2 cellular contexts compared by ENCODE assay signal in genomic region chr7:98521089-98521692, GRCh38.
TF ChIP-seq lines count a peak whose summit lies in the region.

No MANE protein-coding gene starts in this region.

TF ChIP-seq in HepG2, 621 proteins besides CTCF, POLR2A, EP300 and RAD21:
- TF ChIP-seq, protein P1, sequence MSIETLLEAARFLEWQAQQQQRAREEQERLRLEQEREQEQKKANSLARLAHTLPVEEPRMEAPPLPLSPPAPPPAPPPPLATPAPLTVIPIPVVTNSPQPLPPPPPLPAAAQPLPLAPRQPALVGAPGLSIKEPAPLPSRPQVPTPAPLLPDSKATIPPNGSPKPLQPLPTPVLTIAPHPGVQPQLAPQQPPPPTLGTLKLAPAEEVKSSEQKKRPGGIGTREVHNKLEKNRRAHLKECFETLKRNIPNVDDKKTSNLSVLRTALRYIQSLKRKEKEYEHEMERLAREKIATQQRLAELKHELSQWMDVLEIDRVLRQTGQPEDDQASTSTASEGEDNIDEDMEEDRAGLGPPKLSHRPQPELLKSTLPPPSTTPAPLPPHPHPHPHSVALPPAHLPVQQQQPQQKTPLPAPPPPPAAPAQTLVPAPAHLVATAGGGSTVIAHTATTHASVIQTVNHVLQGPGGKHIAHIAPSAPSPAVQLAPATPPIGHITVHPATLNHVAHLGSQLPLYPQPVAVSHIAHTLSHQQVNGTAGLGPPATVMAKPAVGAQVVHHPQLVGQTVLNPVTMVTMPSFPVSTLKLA (IDR thresholded peaks at IDR 0.05) = 0 out of 2 replicates have a peak, but pooled peaks have one; percentile 19
- TF ChIP-seq, protein P2, sequence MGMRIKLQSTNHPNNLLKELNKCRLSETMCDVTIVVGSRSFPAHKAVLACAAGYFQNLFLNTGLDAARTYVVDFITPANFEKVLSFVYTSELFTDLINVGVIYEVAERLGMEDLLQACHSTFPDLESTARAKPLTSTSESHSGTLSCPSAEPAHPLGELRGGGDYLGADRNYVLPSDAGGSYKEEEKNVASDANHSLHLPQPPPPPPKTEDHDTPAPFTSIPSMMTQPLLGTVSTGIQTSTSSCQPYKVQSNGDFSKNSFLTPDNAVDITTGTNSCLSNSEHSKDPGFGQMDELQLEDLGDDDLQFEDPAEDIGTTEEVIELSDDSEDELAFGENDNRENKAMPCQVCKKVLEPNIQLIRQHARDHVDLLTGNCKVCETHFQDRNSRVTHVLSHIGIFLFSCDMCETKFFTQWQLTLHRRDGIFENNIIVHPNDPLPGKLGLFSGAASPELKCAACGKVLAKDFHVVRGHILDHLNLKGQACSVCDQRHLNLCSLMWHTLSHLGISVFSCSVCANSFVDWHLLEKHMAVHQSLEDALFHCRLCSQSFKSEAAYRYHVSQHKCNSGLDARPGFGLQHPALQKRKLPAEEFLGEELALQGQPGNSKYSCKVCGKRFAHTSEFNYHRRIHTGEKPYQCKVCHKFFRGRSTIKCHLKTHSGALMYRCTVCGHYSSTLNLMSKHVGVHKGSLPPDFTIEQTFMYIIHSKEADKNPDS (CRISPR knock-in tag; IDR thresholded peaks at IDR 0.05) = no peak

TF ChIP-seq in GM23338, 12 proteins besides CTCF, POLR2A, EP300 and RAD21 (continued from another document):
- no peak for TF ChIP-seq NANOG (IDR thresholded peaks at IDR 0.05; ENCODE audit: borderline replicate concordance)
- TF ChIP-seq, protein P3, sequence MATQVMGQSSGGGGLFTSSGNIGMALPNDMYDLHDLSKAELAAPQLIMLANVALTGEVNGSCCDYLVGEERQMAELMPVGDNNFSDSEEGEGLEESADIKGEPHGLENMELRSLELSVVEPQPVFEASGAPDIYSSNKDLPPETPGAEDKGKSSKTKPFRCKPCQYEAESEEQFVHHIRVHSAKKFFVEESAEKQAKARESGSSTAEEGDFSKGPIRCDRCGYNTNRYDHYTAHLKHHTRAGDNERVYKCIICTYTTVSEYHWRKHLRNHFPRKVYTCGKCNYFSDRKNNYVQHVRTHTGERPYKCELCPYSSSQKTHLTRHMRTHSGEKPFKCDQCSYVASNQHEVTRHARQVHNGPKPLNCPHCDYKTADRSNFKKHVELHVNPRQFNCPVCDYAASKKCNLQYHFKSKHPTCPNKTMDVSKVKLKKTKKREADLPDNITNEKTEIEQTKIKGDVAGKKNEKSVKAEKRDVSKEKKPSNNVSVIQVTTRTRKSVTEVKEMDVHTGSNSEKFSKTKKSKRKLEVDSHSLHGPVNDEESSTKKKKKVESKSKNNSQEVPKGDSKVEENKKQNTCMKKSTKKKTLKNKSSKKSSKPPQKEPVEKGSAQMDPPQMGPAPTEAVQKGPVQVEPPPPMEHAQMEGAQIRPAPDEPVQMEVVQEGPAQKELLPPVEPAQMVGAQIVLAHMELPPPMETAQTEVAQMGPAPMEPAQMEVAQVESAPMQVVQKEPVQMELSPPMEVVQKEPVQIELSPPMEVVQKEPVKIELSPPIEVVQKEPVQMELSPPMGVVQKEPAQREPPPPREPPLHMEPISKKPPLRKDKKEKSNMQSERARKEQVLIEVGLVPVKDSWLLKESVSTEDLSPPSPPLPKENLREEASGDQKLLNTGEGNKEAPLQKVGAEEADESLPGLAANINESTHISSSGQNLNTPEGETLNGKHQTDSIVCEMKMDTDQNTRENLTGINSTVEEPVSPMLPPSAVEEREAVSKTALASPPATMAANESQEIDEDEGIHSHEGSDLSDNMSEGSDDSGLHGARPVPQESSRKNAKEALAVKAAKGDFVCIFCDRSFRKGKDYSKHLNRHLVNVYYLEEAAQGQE (IDR thresholded peaks at IDR 0.05; ENCODE audit: unreplicated experiment) = no peak
- TF ChIP-seq JUNB (IDR thresholded peaks at IDR 0.05; ENCODE audit: unreplicated experiment) = no peak
- TF ChIP-seq ZNF462 (CRISPR knock-in tag; IDR thresholded peaks at IDR 0.05) = no peak
